ENCODE assay signal across 18 cellular contexts in the genomic region with DNA sequence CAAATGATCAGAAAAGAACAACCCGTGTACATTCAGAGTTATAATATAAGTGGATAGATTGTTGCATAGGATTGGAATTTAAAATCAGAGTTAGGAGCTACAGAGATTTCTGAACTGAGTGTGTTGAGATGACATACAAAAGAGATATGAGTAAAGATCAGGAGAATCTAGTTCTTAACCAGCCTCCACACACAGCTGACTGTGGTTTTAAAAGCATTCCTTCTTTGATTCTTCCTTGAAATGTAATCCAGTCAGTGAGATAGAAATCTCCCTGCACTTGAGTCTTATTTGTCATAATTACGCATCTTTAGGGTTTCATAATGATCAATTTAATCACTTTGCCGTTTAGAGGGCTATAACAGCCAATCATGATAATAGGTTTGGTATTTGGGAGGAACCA.
A peak's percentile ranks its signal among the peaks of the same experiment; 100 is the strongest.
DNase-seq lines count a peak whose midpoint lies in the region; ATAC-seq and TF ChIP-seq lines count a peak whose summit lies in the region.
"Had no signal": no experiment of that assay in that cellular context is flagged by ENCODE, and none has a peak within 500 bp of the region (broad histone marks: within the 10 kb centered on the region; RNA-seq: fewer than 3 reads in every experiment).

No MANE protein-coding gene starts in this region.

- no peak for TF ChIP-seq EP300 in tibial nerve (IDR thresholded peaks at IDR 0.05)

- H3K36me3 Mint-ChIP-seq in immature natural killer cell: no peaks in the 10 kb centered on the region
- H3K36me3 Mint-ChIP-seq: naive thymus-derived CD8-positive, alpha-beta T cell had no signal

- TF ChIP-seq CTCF in left lung (IDR thresholded peaks at IDR 0.05) (no peak), tibial nerve (IDR thresholded peaks at IDR 0.05) (no peak)

- no peak overlapping the region for H3K27ac Mint-ChIP-seq in immature natural killer cell
- H3K27ac Mint-ChIP-seq: naive thymus-derived CD8-positive, alpha-beta T cell had no signal

- H3K4me3 ChIP-seq in left lung: no peak overlapping the region
- H3K4me3 ChIP-seq in tibial nerve: no peak overlapping the region
- H3K4me3 ChIP-seq: cardiac muscle cell, hepatocyte had no signal

- TF ChIP-seq POLR2A in tibial nerve (IDR thresholded peaks at IDR 0.05) (no peak), erythroblast (IDR thresholded peaks at IDR 0.05; ENCODE audit: low read length) (no peak)

- H3K27ac ChIP-seq in left lung (no peak overlapping the region), tibial nerve (no peak overlapping the region)
- H3K27ac ChIP-seq: cardiac muscle cell, hepatocyte, WERI-Rb-1 had no signal

- no peak overlapping the region for H3K4me3 Mint-ChIP-seq in immature natural killer cell
- H3K4me3 Mint-ChIP-seq: naive thymus-derived CD8-positive, alpha-beta T cell had no signal

- H3K36me3 ChIP-seq in left lung (no peaks in the 10 kb centered on the region), tibial nerve (no peaks in the 10 kb centered on the region)
- H3K36me3 ChIP-seq: cardiac muscle cell, WERI-Rb-1 had no signal

- intact Hi-C loops in left lung (cut with DNase I): no loop called here

- 77 to 87% methylated on average over 3 of the region's 3 CpGs for WGBS in tibial nerve, 2 donors

- H3K9me3 ChIP-seq in left lung (no peaks in the 10 kb centered on the region), tibial nerve (no peaks in the 10 kb centered on the region)

- no peaks in the 10 kb centered on the region for H3K4me1 Mint-ChIP-seq in immature natural killer cell
- H3K4me1 Mint-ChIP-seq: naive thymus-derived CD8-positive, alpha-beta T cell had no signal

- peaks cover 0 to 2% (median 0%) of the 10 kb centered on the region in 3 donors for H3K27me3 Mint-ChIP-seq in immature natural killer cell (ENCODE audit: low read depth in 3 of 3)

- H3K4me1 ChIP-seq in left lung: no peaks in the 10 kb centered on the region
- H3K4me1 ChIP-seq in tibial nerve: no peaks in the 10 kb centered on the region

- H3K27me3 ChIP-seq in left lung: no peaks in the 10 kb centered on the region
- H3K27me3 ChIP-seq in tibial nerve: no peaks in the 10 kb centered on the region
- H3K27me3 ChIP-seq: cardiac muscle cell, hepatocyte had no signal

- H3K9me3 Mint-ChIP-seq in immature natural killer cell: peaks cover 0 to 4% (median 0%) of the 10 kb centered on the region in 6 donors

- DNase-seq in AG20443 (ENCODE audit: low spot score): peak; percentile 47
- DNase-seq in LHCN-M2 (ENCODE audit: low read depth): peak; percentile 74
- DNase-seq in astrocyte of the hippocampus (ENCODE audit: low read depth, low spot score): peak; percentile 39
- no peak for DNase-seq in left lung
- DNase-seq in immature natural killer cell: no peak
- DNase-seq in tibial nerve (ENCODE audit: low spot score in 2 of 2): no peak
- DNase-seq in erythroblast (lab: John Stamatoyannopoulos, UW): no peak
- DNase-seq: activated gamma-delta T cell treated with Interleukin-2 at 50 U/mL for 16 hours; C1 segment of cervical spinal cord; naive thymus-derived CD8-positive, alpha-beta T cell; NCI-H226; stimulated activated CD4-positive, alpha-beta T cell treated with anti-CD3 and anti-CD28 coated beads, Interleukin-1b, Interleukin-23, amount 100 ng/mL, for 48 hours; SW 1271; WERI-Rb-1 had no signal

- ATAC-seq in left lung (peak; percentile 54), HG02763 (IDR thresholded peaks at IDR 0.05; ENCODE audit: unreplicated experiment) (no peak)
- ATAC-seq: left lobe of liver; naive thymus-derived CD8-positive, alpha-beta T cell had no signal

Comparison
In these comparisons a context has a peak if more than half of its experiments do, and no peak if none do; other contexts are left out.
1. DNase-seq: peak in AG20443 (single experiment), LHCN-M2 (single experiment) and astrocyte of the hippocampus (single experiment); none in left lung (0 of 2), immature natural killer cell (0 of 3), tibial nerve (0 of 2) and erythroblast (0 of 2).